ENCODE assay signal across 26 cellular contexts in the genomic region with DNA sequence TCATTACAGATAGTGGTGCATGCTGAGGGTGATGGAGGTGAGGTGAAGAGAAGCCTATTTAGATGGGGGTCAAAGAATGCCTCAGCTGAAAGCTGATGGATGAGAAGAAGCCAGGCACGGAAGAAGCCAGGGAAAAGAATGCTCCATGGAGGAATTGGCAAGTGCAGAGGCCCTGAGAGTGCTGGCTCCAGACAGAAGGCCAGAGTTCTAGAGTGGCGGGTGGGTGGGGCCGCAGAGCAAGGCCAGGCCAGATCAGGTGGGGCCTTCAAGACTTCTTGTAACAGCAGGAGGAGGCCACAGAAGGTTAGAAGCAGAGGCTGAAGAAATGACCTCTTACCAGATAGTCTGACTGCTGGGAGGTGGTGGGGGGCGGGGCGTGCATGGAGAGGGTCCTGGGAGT. TPM values are rescaled to one million over a fixed set of nuclear protein-coding genes. Genes with fewer than 3 reads are reported as not detected.
A peak's percentile ranks its signal among the peaks of the same experiment; 100 is the strongest.
DNase-seq lines count a peak whose midpoint lies in the region; ATAC-seq and TF ChIP-seq lines count a peak whose summit lies in the region.
"Had no signal": no experiment of that assay in that cellular context is flagged by ENCODE, and none has a peak within 500 bp of the region (broad histone marks: within the 10 kb centered on the region; RNA-seq: fewer than 3 reads in every experiment).

No MANE protein-coding gene starts in this region.

- TF ChIP-seq CTCF in Calu3 (IDR thresholded peaks at IDR 0.05; ENCODE audit: unreplicated experiment) (no peak), OCI-LY1 (IDR thresholded peaks at IDR 0.05; ENCODE audit: low read length) (no peak), glutamatergic neuron (IDR thresholded peaks at IDR 0.05; ENCODE audit: partially characterized antibody, unreplicated experiment) (no peak)

- no TSS peak for BruUV-seq in Calu3 (replicated peaks; lab: Mats Ljungman, UMichigan)

- no peaks in the 10 kb centered on the region for H3K9me3 ChIP-seq in OCI-LY1 (ENCODE audit: low read length)
- H3K9me3 ChIP-seq: BLaER1, Peyer's patch had no signal

- H3K4me2 ChIP-seq in OCI-LY1 (ENCODE audit: low read length) = peak overlapping the region; percentile 25; the same call in 1 of the 2 replicates
- H3K4me2 ChIP-seq: BLaER1, GM23338, KMS-11 had no signal

- ATAC-seq in stimulated activated effector memory CD8-positive, alpha-beta T cell treated with anti-CD3 and anti-CD28 coated beads, Interleukin-12 subunit alpha, Interleukin-12 subunit beta, amount 100 ng/mL, for 72 hours = no peak
- ATAC-seq in HG02870 (IDR thresholded peaks at IDR 0.05; ENCODE audit: unreplicated experiment) = no peak
- ATAC-seq: GM12878, GM23338 had no signal

- H3K36me3 ChIP-seq in OCI-LY1 (ENCODE audit: insufficient read depth, low read length) = no peaks in the 10 kb centered on the region; the same call in 1 of the 2 replicates
- H3K36me3 ChIP-seq: BLaER1, Peyer's patch had no signal

- no peaks in the 10 kb centered on the region for H3K9me2 ChIP-seq in OCI-LY1 (ENCODE audit: low read depth, low read length)

- intact Hi-C loops in Calu3 (cut with micrococcal nuclease; ENCODE audit: unreplicated experiment) = no loop called here

- H3K4me1 ChIP-seq in OCI-LY1 (ENCODE audit: insufficient read depth, low read length, severe bottlenecking) = peaks cover 44% of the 10 kb centered on the region

- H3K4me1 Mint-ChIP-seq in Calu3 (ENCODE audit: low read depth, unreplicated experiment) (peaks cover 76% of the 10 kb centered on the region), glutamatergic neuron (ENCODE audit: low read depth, unreplicated experiment) (peaks cover 49% of the 10 kb centered on the region)
- peaks cover 12% of the 10 kb centered on the region for H3K4me1 Mint-ChIP-seq in stimulated activated effector memory CD8-positive, alpha-beta T cell treated with anti-CD3 and anti-CD28 coated beads, Interleukin-12 subunit alpha, Interleukin-12 subunit beta, amount 100 ng/mL, for 72 hours
- H3K4me1 Mint-ChIP-seq: IgD-negative memory B cell had no signal

- H2AFZ ChIP-seq in OCI-LY1 (ENCODE audit: low read length) = no peak overlapping the region
- H2AFZ ChIP-seq: GM23338 had no signal

- H3K79me2 ChIP-seq in OCI-LY1 (ENCODE audit: insufficient read depth, low read length) = peaks cover 23% of the 10 kb centered on the region; the same call in 1 of the 2 replicates

- H3K9me3 Mint-ChIP-seq in Calu3 (ENCODE audit: low read depth, unreplicated experiment) = no peaks in the 10 kb centered on the region
- peaks cover 6% of the 10 kb centered on the region for H3K9me3 Mint-ChIP-seq in glutamatergic neuron (ENCODE audit: unreplicated experiment)
- no peaks in the 10 kb centered on the region for H3K9me3 Mint-ChIP-seq in stimulated activated effector memory CD8-positive, alpha-beta T cell treated with anti-CD3 and anti-CD28 coated beads, Interleukin-12 subunit alpha, Interleukin-12 subunit beta, amount 100 ng/mL, for 72 hours
- H3K9me3 Mint-ChIP-seq: CD4-positive, alpha-beta T cell; GM23338; H9; HFFc6; IgD-negative memory B cell had no signal

- H3K4me3 ChIP-seq in OCI-LY1 (ENCODE audit: low read depth, low read length, poor library complexity, severe bottlenecking) = no peak overlapping the region
- H3K4me3 ChIP-seq: BLaER1, GM12878, GM23338, Peyer's patch, SK-N-MC had no signal

- DNase-seq in Calu3 (no peak), glutamatergic neuron (no peak), putamen (ENCODE audit: low spot score) (no peak)
- no peak for DNase-seq in stimulated activated effector memory CD8-positive, alpha-beta T cell treated with anti-CD3 and anti-CD28 coated beads, Interleukin-12 subunit alpha, Interleukin-12 subunit beta, amount 100 ng/mL, for 72 hours (ENCODE audit: low spot score in 2 of 2)
- no peak for DNase-seq in activated CD8-positive, alpha-beta memory T cell treated with anti-CD3 and anti-CD28 coated beads, Interleukin-2, amount 50 U/mL, for 48 hours
- DNase-seq: CD4-positive, alpha-beta T cell; EL; GDM1; H9; HFFc6; NCI-H1092; NCI-H1417 treated with DMSO at 0.1 percent for 48 hours; NCI-H1694 treated with DMSO at 0.1 percent for 48 hours; NCI-H2081; NCI-H2227 treated with DMSO at 0.1 percent for 48 hours; NCI-H526 treated with DMSO at 0.1 percent for 48 hours; Peyer's patch; SIG-M5 had no signal

- no peak overlapping the region for H3K27ac ChIP-seq in OCI-LY1 (ENCODE audit: low read depth, low read length, poor library complexity, severe bottlenecking)
- H3K27ac ChIP-seq: BLaER1, KMS-11, Peyer's patch, SK-N-MC had no signal

- H3K4me3 Mint-ChIP-seq in Calu3 (ENCODE audit: low read depth, unreplicated experiment) (no peak overlapping the region), glutamatergic neuron (ENCODE audit: unreplicated experiment) (peak overlapping the region; percentile 70)
- no peak overlapping the region for H3K4me3 Mint-ChIP-seq in stimulated activated effector memory CD8-positive, alpha-beta T cell treated with anti-CD3 and anti-CD28 coated beads, Interleukin-12 subunit alpha, Interleukin-12 subunit beta, amount 100 ng/mL, for 72 hours
- H3K4me3 Mint-ChIP-seq: CD4-positive, alpha-beta T cell; GM23338; H9; HFFc6; IgD-negative memory B cell had no signal

- CTCF ChIA-PET in Calu3 (lab: Charles Lee) = interaction anchor here (1.2 kb wide), 1 partner anchor 111 kb away, joined by 6 read pairs; no protein-coding TSS in a partner anchor

- H4K20me1 ChIP-seq in OCI-LY1 (ENCODE audit: insufficient read depth, low read length) = no peaks in the 10 kb centered on the region
- H4K20me1 ChIP-seq: BLaER1 had no signal

- H3K27me3 ChIP-seq in OCI-LY1 (ENCODE audit: insufficient read depth, low read length) = no peaks in the 10 kb centered on the region
- H3K27me3 ChIP-seq: BLaER1, Peyer's patch had no signal

- H3K9ac ChIP-seq in OCI-LY1 (ENCODE audit: low read length) = no peak overlapping the region
- H3K9ac ChIP-seq: BLaER1, KMS-11 had no signal

- H3K36me3 Mint-ChIP-seq in Calu3 (ENCODE audit: insufficient read depth, unreplicated experiment) = peaks cover 44% of the 10 kb centered on the region
- H3K36me3 Mint-ChIP-seq in glutamatergic neuron (ENCODE audit: unreplicated experiment) = no peaks in the 10 kb centered on the region
- H3K36me3 Mint-ChIP-seq in stimulated activated effector memory CD8-positive, alpha-beta T cell treated with anti-CD3 and anti-CD28 coated beads, Interleukin-12 subunit alpha, Interleukin-12 subunit beta, amount 100 ng/mL, for 72 hours = no peaks in the 10 kb centered on the region

- no peaks in the 10 kb centered on the region for H3K27me3 Mint-ChIP-seq in Calu3 (ENCODE audit: unreplicated experiment)
- H3K27me3 Mint-ChIP-seq in glutamatergic neuron (ENCODE audit: unreplicated experiment) = peaks cover 7% of the 10 kb centered on the region
- H3K27me3 Mint-ChIP-seq: CD4-positive, alpha-beta T cell had no signal

- peak overlapping the region; percentile 33 for H3K27ac Mint-ChIP-seq in Calu3 (ENCODE audit: unreplicated experiment)
- H3K27ac Mint-ChIP-seq in glutamatergic neuron (ENCODE audit: unreplicated experiment) = no peak overlapping the region
- peak overlapping the region; percentile 7 for H3K27ac Mint-ChIP-seq in stimulated activated effector memory CD8-positive, alpha-beta T cell treated with anti-CD3 and anti-CD28 coated beads, Interleukin-12 subunit alpha, Interleukin-12 subunit beta, amount 100 ng/mL, for 72 hours
- H3K27ac Mint-ChIP-seq: CD4-positive, alpha-beta T cell; GM23338; H9; HFFc6 had no signal

- no peaks in the 10 kb centered on the region for H3F3A ChIP-seq in OCI-LY1 (ENCODE audit: insufficient read depth, low read length)

RNA-seq across cellular contexts. Expression of a gene that starts 7.3 kb away (rescaled TPM):
- total RNA-seq in Calu3 (2022) = 48.8 and 55.5 TPM in 2 replicates
- total RNA-seq in glutamatergic neuron (ENCODE audit: unreplicated experiment) = 63.9 TPM
